Comparison of ENCODE assay signal across 9 cellular contexts in the genomic region with DNA sequence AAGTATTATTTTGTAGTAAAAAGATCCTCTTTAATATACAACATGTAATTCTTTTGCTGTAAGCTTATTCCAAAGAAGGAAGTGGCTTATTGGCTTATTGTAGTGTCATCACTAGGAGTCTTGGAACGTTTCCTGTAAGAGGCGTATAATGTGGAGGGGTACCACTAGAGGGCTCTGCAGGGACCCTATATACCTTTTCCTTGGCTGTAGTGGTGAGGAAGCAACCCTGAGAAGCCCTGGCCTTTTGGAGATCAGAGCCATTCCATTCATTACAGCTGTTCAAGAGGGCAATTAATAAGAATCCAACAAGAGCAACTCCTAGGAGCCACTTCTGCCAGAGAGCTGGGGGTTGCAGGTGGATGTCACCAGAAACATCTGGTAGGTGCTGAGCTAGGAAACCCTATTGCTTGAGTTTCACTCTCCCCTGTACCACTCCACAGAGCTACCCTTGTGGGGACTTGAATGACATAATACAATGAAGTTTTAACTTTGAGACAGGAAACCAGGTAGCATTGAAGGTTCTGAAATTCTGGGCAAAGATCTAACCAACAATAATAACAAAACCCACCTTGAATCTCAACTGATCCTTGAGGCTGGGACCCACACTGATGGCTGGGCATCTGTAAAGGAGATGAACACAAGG.
A peak's percentile ranks its signal among the peaks of the same experiment; 100 is the strongest.
DNase-seq lines count a peak whose midpoint lies in the region; ATAC-seq, FAIRE-seq and TF ChIP-seq lines count a peak whose summit lies in the region.
"Had no signal": no experiment of that assay in that cellular context is flagged by ENCODE, and none has a peak within 500 bp of the region (broad histone marks: within the 10 kb centered on the region; RNA-seq: fewer than 3 reads in every experiment).

No MANE protein-coding gene starts in this region.

- H3K9ac ChIP-seq in OCI-LY1 (ENCODE audit: low read length) (no peak overlapping the region), K562 (ENCODE audit: insufficient read depth in 1 of 2, low read depth in 2 of 2, low read length in 2 of 2) (no peak overlapping the region), liver (ENCODE audit: low read depth in 1 of 2, low read length in 2 of 2) (no peak overlapping the region)

- POLR2A ChIA-PET in Caco-2 (lab: Charles Lee): no interaction called here
- POLR2A ChIA-PET in K562 (lab: Yijun Ruan, JAX): interaction anchor here (0.6 to 0.7 kb wide), 2 partner anchors 84 to 1625 kb away, joined by 3 read pairs; no protein-coding TSS in a partner anchor

- H3K4me1 ChIP-seq in Caco-2 (no peaks in the 10 kb centered on the region), OCI-LY1 (ENCODE audit: insufficient read depth, low read length, severe bottlenecking) (no peaks in the 10 kb centered on the region), K562 (replicated peaks in 1 of 2; ENCODE audit: control insufficient read depth in 2 of 2, insufficient read depth in 2 of 2, low read length in 2 of 2) (peaks cover 0 to 13% of the 10 kb centered on the region in 2 experiments; a peak in 1 of 5 replicates), liver (ENCODE audit: control insufficient read depth in 4 of 4, insufficient read depth in 4 of 4, low read length in 3 of 4) (peaks cover 2 to 13% (median 7%) of the 10 kb centered on the region in 4 donors)

- in situ Hi-C loops in K562 (cut with MboI): no loop called here

- H3K9me3 ChIP-seq in Caco-2 (peaks cover 7% of the 10 kb centered on the region; the same call in 1 of the 2 replicates), OCI-LY1 (ENCODE audit: low read length) (no peaks in the 10 kb centered on the region), K562 (replicated peaks; ENCODE audit: control insufficient read depth, insufficient read depth, low read depth, low read length) (no peaks in the 10 kb centered on the region), liver (ENCODE audit: control insufficient read depth in 4 of 4, low read length in 3 of 4) (no peaks in the 10 kb centered on the region)

- no peaks in the 10 kb centered on the region for H3K9me1 ChIP-seq in K562 (ENCODE audit: control insufficient read depth, insufficient read depth, low read length)

- peak; percentile 42 for ATAC-seq in HG03571 (IDR thresholded peaks at IDR 0.05; ENCODE audit: unreplicated experiment)
- ATAC-seq in K562: peak; percentile 90
- ATAC-seq in GM18858 (IDR thresholded peaks at IDR 0.05; ENCODE audit: unreplicated experiment): no peak

- WGBS in K562 (ENCODE audit: insufficient coverage, low coverage, missing lambda C conversion rate): 7% methylated on average over 2 of the region's 2 CpGs
- WGBS in liver: 10% methylated on average over 2 of the region's 2 CpGs

- CTCF ChIA-PET in Caco-2 (lab: Charles Lee) (interaction anchor here (1.1 to 1.3 kb wide), 2 partner anchors 90 to 97 kb away, joined by 3 to 4 read pairs; no protein-coding TSS in a partner anchor), K562 (lab: Yijun Ruan, JAX; ENCODE audit: low intra/inter-chr PET ratio) (no interaction called here)

- FAIRE-seq in GM19239 (lab: Jason Lieb, UNC): peak; percentile 70
- peak; percentile 81 for FAIRE-seq in K562 (lab: Jason Lieb, UNC)

- H3K36me3 ChIP-seq in Caco-2 (ENCODE audit: control insufficient read depth, insufficient read depth, low read length) (no peaks in the 10 kb centered on the region), OCI-LY1 (ENCODE audit: insufficient read depth, low read length) (no peaks in the 10 kb centered on the region), K562 (ENCODE audit: control insufficient read depth, insufficient read depth, low read length) (no peaks in the 10 kb centered on the region), liver (ENCODE audit: control insufficient read depth in 4 of 4, insufficient read depth in 3 of 4, low read depth in 1 of 4, low read length in 3 of 4) (no peaks in the 10 kb centered on the region)

- intact Hi-C loops in Caco-2 (cut with micrococcal nuclease; ENCODE audit: unreplicated experiment) (loop anchor here (1.0 kb wide), 1 partner anchor 97 kb away; no protein-coding TSS in a partner anchor), K562 (cut with micrococcal nuclease) (loop anchor here (10.0 kb wide), 1 partner anchor 102 kb away; no protein-coding TSS in a partner anchor)

- H3K27me3 Mint-ChIP-seq in Caco-2 (ENCODE audit: insufficient read depth, unreplicated experiment): peaks cover 20% of the 10 kb centered on the region

- no peak overlapping the region for H3K27ac Mint-ChIP-seq in Caco-2 (ENCODE audit: unreplicated experiment)
- H3K27ac Mint-ChIP-seq: activated B cell treated with CpG ODN at 0.5 μM for 24 hours had no signal

- peaks cover 27% of the 10 kb centered on the region for H3K9me3 Mint-ChIP-seq in Caco-2 (ENCODE audit: unreplicated experiment)

- H3K27ac ChIP-seq in OCI-LY1 (ENCODE audit: low read depth, low read length, poor library complexity, severe bottlenecking) (no peak overlapping the region), K562 (ENCODE audit: extremely low read depth, low read depth, low read length) (no peak overlapping the region), liver (ENCODE audit: low read depth in 1 of 2, low read length in 2 of 2) (no peak overlapping the region)

- DNase-seq in Caco-2 (peak in 1 of 2 experiments; percentile 25), GM19239 (ENCODE audit: insufficient read length, low spot score) (peak; percentile 59), K562 (ENCODE audit: extremely low read depth in 1 of 4, low spot score in 3 of 4) (peak; percentile 45 to 70 (median 64)), AG20443 (ENCODE audit: low spot score) (no peak)
- DNase-seq: activated B cell treated with CpG ODN at 0.5 μM for 24 hours had no signal

- H3K4me3 ChIP-seq in Caco-2 (ENCODE audit: low read depth, low read length): no peak overlapping the region
- H3K4me3 ChIP-seq in OCI-LY1 (ENCODE audit: low read depth, low read length, poor library complexity, severe bottlenecking): no peak overlapping the region
- no peak overlapping the region for H3K4me3 ChIP-seq in K562
- no peak overlapping the region for H3K4me3 ChIP-seq in liver (ENCODE audit: low read depth in 1 of 3, low read length in 3 of 3)

- H3F3A ChIP-seq in OCI-LY1 (ENCODE audit: insufficient read depth, low read length): no peaks in the 10 kb centered on the region

- H3K79me2 ChIP-seq in OCI-LY1 (ENCODE audit: insufficient read depth, low read length) (no peaks in the 10 kb centered on the region), K562 (ENCODE audit: control insufficient read depth, insufficient read depth, low read length) (no peaks in the 10 kb centered on the region)

- peak; percentile 10 to 42 for TF ChIP-seq CTCF in Caco-2 (IDR thresholded peaks at IDR 0.05; ENCODE audit: insufficient read depth in 1 of 2, low read depth in 1 of 2, low read length in 1 of 2, severe bottlenecking in 1 of 2, unreplicated experiment in 1 of 2)
- TF ChIP-seq CTCF in OCI-LY1 (IDR thresholded peaks at IDR 0.05; ENCODE audit: low read length): peak; percentile 61
- peak; percentile 58 to 69 (median 59); a peak in 4 of 6 replicates for TF ChIP-seq CTCF in K562 (IDR thresholded peaks at IDR 0.05 in 2 of 3, conservative IDR thresholded peaks at IDR 0.05 in 1 of 3; ENCODE audit: insufficient read depth in 2 of 3, low read depth in 1 of 3, low read length in 3 of 3)
- TF ChIP-seq CTCF in liver (IDR thresholded peaks at IDR 0.05; ENCODE audit: low read depth, low read length, missing input control): peak; percentile 22

- no TSS peak for BruUV-seq in Caco-2 (replicated peaks; lab: Mats Ljungman, UMichigan)
- no TSS peak for BruUV-seq in K562 (replicated peaks; lab: Mats Ljungman, UMichigan)

- no peak overlapping the region for H3K4me3 Mint-ChIP-seq in Caco-2 (ENCODE audit: unreplicated experiment)

- peak in 1 of 2 experiments; percentile 44; a peak in 1 of 4 replicates for TF ChIP-seq RAD21 in K562 (CRISPR knock-in tag; conservative IDR thresholded peaks at IDR 0.05 in 1 of 2, IDR thresholded peaks at IDR 0.05 in 1 of 2)
- TF ChIP-seq RAD21 in liver (IDR thresholded peaks at IDR 0.05): peak; percentile 37 to 72

- H3K36me3 Mint-ChIP-seq in Caco-2 (ENCODE audit: insufficient read depth, unreplicated experiment): no peaks in the 10 kb centered on the region

- H3K4me2 ChIP-seq in OCI-LY1 (ENCODE audit: low read length): no peak overlapping the region
- H3K4me2 ChIP-seq in K562 (ENCODE audit: insufficient read depth, low read length): no peak overlapping the region

- no peak for TF ChIP-seq POLR2A in K562 (conservative IDR thresholded peaks at IDR 0.05)

- H3K4me1 Mint-ChIP-seq in Caco-2 (ENCODE audit: low read depth, unreplicated experiment): no peaks in the 10 kb centered on the region

- H4K20me1 ChIP-seq in OCI-LY1 (ENCODE audit: insufficient read depth, low read length): no peaks in the 10 kb centered on the region
- no peaks in the 10 kb centered on the region for H4K20me1 ChIP-seq in K562 (replicated peaks; ENCODE audit: control insufficient read depth, insufficient read depth, low read length)

- H2AFZ ChIP-seq in OCI-LY1 (ENCODE audit: low read length): no peak overlapping the region
- H2AFZ ChIP-seq in K562 (ENCODE audit: low read depth, low read length): no peak overlapping the region

- H3K9me2 ChIP-seq in OCI-LY1 (ENCODE audit: low read depth, low read length): no peaks in the 10 kb centered on the region

- no peak for TF ChIP-seq EP300 in K562 (IDR thresholded peaks at IDR 0.05; ENCODE audit: low read length)

- H3K27me3 ChIP-seq in Caco-2 (replicated peaks; ENCODE audit: control insufficient read depth, insufficient read depth, low read length): peaks cover 7% of the 10 kb centered on the region
- no peaks in the 10 kb centered on the region for H3K27me3 ChIP-seq in OCI-LY1 (ENCODE audit: insufficient read depth, low read length)
- peaks cover 13 to 35% of the 10 kb centered on the region in 2 experiments; a peak in 4 of 5 replicates for H3K27me3 ChIP-seq in K562 (ENCODE audit: control insufficient read depth in 2 of 2, insufficient read depth in 2 of 2, low read length in 2 of 2)
- peaks cover 0 to 8% (median 0%) of the 10 kb centered on the region in 4 donors for H3K27me3 ChIP-seq in liver (ENCODE audit: control insufficient read depth in 4 of 4, insufficient read depth in 4 of 4, low read length in 3 of 4)

TF ChIP-seq in K562, 482 proteins besides CTCF, POLR2A, EP300 and RAD21 (continues in another document):
- TF ChIP-seq SRF (CRISPR knock-in tag; IDR thresholded peaks at IDR 0.05) (0 out of 4 replicates have a peak, but pooled peaks of 1 of the 2 experiments have one; percentile 26), ZNF175 (CRISPR knock-in tag; IDR thresholded peaks at IDR 0.05; ENCODE audit: low read depth) (no peak), TEAD4 (IDR thresholded peaks at IDR 0.05; ENCODE audit: low read length) (no peak), TEAD4 (CRISPR knock-in tag; IDR thresholded peaks at IDR 0.05; ENCODE audit: borderline replicate concordance) (no peak)

TF ChIP-seq in liver, 16 proteins besides CTCF, POLR2A, EP300 and RAD21 (continues in another document):
- no peak for TF ChIP-seq NR2F2 (IDR thresholded peaks at IDR 0.05)
- no peak for TF ChIP-seq HNF4A (conservative IDR thresholded peaks at IDR 0.05)
- TF ChIP-seq, protein P1, sequence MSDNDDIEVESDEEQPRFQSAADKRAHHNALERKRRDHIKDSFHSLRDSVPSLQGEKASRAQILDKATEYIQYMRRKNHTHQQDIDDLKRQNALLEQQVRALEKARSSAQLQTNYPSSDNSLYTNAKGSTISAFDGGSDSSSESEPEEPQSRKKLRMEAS (IDR thresholded peaks at IDR 0.05): no peak
- TF ChIP-seq SP1 (IDR thresholded peaks at IDR 0.05): no peak
- no peak for TF ChIP-seq EGR1 (IDR thresholded peaks at IDR 0.05; ENCODE audit: low read depth in 2 of 2)
- TF ChIP-seq FOXA2 (IDR thresholded peaks at IDR 0.05): no peak
